1 cellular context compared by ENCODE assay signal in the genomic region with DNA sequence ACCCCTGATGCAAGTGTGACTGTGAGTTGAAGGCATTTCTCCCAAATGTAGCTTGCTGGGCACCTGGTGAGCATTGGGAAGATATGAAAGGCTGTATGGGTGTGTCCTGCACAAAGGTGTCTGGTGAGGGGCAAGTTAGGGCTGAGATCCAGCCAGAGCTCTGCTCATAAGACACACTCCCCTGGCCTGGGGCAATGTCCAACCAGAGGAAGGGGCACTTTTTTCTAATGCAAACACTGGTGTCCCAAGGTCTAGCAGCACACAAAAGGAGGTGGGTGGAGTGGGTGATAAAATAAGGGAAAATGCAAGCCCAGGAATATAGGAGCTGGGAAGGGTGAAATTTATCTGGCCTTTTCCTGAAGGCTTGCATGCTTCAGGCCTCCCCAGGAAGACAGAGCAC.
TF ChIP-seq lines count a peak whose summit lies in the region.

No MANE protein-coding gene starts in this region.

TF ChIP-seq in HepG2, 621 proteins besides CTCF, POLR2A, EP300 and RAD21:
- TF ChIP-seq, protein P1, sequence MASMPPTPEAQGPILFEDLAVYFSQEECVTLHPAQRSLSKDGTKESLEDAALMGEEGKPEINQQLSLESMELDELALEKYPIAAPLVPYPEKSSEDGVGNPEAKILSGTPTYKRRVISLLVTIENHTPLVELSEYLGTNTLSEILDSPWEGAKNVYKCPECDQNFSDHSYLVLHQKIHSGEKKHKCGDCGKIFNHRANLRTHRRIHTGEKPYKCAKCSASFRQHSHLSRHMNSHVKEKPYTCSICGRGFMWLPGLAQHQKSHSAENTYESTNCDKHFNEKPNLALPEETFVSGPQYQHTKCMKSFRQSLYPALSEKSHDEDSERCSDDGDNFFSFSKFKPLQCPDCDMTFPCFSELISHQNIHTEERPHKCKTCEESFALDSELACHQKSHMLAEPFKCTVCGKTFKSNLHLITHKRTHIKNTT (CRISPR knock-in tag; IDR thresholded peaks at IDR 0.05), result no peak
- TF ChIP-seq, protein P2, sequence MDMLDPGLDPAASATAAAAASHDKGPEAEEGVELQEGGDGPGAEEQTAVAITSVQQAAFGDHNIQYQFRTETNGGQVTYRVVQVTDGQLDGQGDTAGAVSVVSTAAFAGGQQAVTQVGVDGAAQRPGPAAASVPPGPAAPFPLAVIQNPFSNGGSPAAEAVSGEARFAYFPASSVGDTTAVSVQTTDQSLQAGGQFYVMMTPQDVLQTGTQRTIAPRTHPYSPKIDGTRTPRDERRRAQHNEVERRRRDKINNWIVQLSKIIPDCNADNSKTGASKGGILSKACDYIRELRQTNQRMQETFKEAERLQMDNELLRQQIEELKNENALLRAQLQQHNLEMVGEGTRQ (IDR thresholded peaks at IDR 0.05; ENCODE audit: low read depth, low read length), result no peak
- TF ChIP-seq, protein P2 (CRISPR knock-in tag; IDR thresholded peaks at IDR 0.05; ENCODE audit: borderline replicate concordance), result no peak
- TF ChIP-seq HDAC1 (CRISPR knock-in tag; IDR thresholded peaks at IDR 0.05) (no peak), ZFP1 (CRISPR knock-in tag; IDR thresholded peaks at IDR 0.05) (no peak), ZNF343 (CRISPR knock-in tag; IDR thresholded peaks at IDR 0.05) (no peak)
- TF ChIP-seq, protein P3, sequence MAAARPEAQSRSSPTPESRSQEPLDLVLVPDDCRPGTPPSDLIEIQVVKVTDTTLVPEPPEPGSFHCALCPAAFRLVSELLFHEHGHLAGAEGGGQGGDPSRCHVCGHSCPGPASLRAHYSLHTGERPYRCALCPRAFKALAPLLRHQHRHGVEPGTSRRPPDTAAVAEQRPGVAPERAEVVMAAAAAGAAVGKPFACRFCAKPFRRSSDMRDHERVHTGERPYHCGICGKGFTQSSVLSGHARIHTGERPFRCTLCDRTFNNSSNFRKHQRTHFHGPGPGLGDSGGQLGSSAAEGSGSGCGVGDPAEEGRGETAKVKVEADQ (CRISPR knock-in tag; IDR thresholded peaks at IDR 0.05; ENCODE audit: borderline replicate concordance), result no peak
